ENCODE assay signal across 1 cellular context in the genomic region with DNA sequence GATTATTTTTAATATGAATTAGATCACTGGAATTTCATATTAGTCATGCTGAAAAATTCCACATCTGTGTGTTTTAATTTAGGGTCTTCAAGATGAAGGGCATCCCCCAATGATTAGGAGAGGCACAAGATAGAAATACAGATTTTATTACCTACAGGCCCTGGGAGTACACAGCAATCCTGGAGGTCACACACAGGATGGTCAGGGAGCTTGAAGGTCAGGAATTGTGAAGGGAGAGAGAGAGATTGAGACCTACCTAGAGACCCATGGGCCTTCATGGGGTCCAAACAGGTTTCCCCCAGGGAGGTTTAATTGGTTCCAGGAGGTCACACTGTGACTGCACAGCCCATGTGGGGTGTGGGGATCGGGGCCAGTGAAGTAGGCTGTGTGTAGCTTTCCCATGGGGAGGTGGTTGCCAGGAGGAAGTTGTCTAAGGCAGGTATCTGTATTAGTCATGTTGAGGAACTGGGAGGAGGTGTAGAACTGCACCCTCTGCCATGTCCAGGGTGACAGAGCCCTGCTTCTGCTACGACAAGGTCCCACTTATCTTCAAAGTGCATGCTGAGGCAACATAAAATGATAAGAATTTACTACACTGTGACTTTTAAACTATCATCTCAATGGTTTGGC.
TF ChIP-seq lines count a peak whose summit lies in the region.

No MANE protein-coding gene starts in this region.

TF ChIP-seq in K562, 482 proteins besides CTCF, POLR2A, EP300 and RAD21 (continued from another document and continues in another):
- TF ChIP-seq MGA (IDR thresholded peaks at IDR 0.05) (no peak), ZKSCAN3 (CRISPR knock-in tag; IDR thresholded peaks at IDR 0.05) (no peak), PHB2 (IDR thresholded peaks at IDR 0.05; ENCODE audit: low read depth) (no peak), ZNF133 (CRISPR knock-in tag; IDR thresholded peaks at IDR 0.05) (no peak), FOXK2 (conservative IDR thresholded peaks at IDR 0.05 in 1 of 2, IDR thresholded peaks at IDR 0.05 in 1 of 2; ENCODE audit: low read depth in 2 of 2) (no peak), THRAP3 (IDR thresholded peaks at IDR 0.05; ENCODE audit: borderline replicate concordance) (no peak), JUND (IDR thresholded peaks at IDR 0.05; ENCODE audit: borderline replicate concordance, low read depth, low read length) (peak; percentile 88), JUND (tag; IDR thresholded peaks at IDR 0.05; ENCODE audit: borderline replicate concordance, low read depth, low read length) (peak; percentile 78; the same call in 1 of the 3 replicates), FIP1L1 (IDR thresholded peaks at IDR 0.05; ENCODE audit: low read depth, low read length, poor library complexity, severe bottlenecking) (no peak), ETV6 (IDR thresholded peaks at IDR 0.05; ENCODE audit: borderline replicate concordance in 1 of 2, low read depth in 2 of 2, low read length in 1 of 2) (0 out of 4 replicates have a peak, but pooled peaks of 1 of the 2 experiments have one; percentile 44), ETV6 (CRISPR knock-in tag; IDR thresholded peaks at IDR 0.05; ENCODE audit: borderline replicate concordance) (no peak), TCFL5 (CRISPR knock-in tag; conservative IDR thresholded peaks at IDR 0.05) (no peak), KHSRP (IDR thresholded peaks at IDR 0.05) (peak; percentile 26; the same call in 1 of the 2 replicates), ZNF282 (CRISPR knock-in tag; IDR thresholded peaks at IDR 0.05) (no peak), ZNF76 (CRISPR knock-in tag; IDR thresholded peaks at IDR 0.05; ENCODE audit: borderline replicate concordance) (no peak), BRD9 (IDR thresholded peaks at IDR 0.05; ENCODE audit: low read depth, partially characterized antibody) (no peak), TCF7L2 (IDR thresholded peaks at IDR 0.05; ENCODE audit: low read depth, low read length) (no peak), TAL1 (IDR thresholded peaks at IDR 0.05) (peak; percentile 68), ZNF217 (CRISPR knock-in tag; IDR thresholded peaks at IDR 0.05) (no peak), CHAMP1 (IDR thresholded peaks at IDR 0.05) (peak; percentile 51), FOXK1 (CRISPR knock-in tag; IDR thresholded peaks at IDR 0.05; ENCODE audit: borderline replicate concordance) (no peak), ATF2 (CRISPR knock-in tag; IDR thresholded peaks at IDR 0.05) (no peak), ETS1 (conservative IDR thresholded peaks at IDR 0.05; ENCODE audit: control insufficient read depth, low read depth, low read length) (no peak), NR2F6 (CRISPR knock-in tag; IDR thresholded peaks at IDR 0.05) (no peak), BRF1 (IDR thresholded peaks at IDR 0.05; ENCODE audit: borderline replicate concordance, extremely low read depth, insufficient read length) (no peak), CBFA2T3 (IDR thresholded peaks at IDR 0.05) (peak; percentile 85), RCOR1 (IDR thresholded peaks at IDR 0.05; ENCODE audit: borderline replicate concordance in 1 of 2, low read depth in 2 of 2, low read length in 2 of 2) (peak in 1 of 2 experiments; percentile 85; a peak in 2 of 4 replicates), ZNF696 (CRISPR knock-in tag; conservative IDR thresholded peaks at IDR 0.05) (no peak), DDX20 (tag; IDR thresholded peaks at IDR 0.05; ENCODE audit: low read depth) (no peak), ZNF444 (CRISPR knock-in tag; IDR thresholded peaks at IDR 0.05) (no peak), EHMT2 (IDR thresholded peaks at IDR 0.05) (peak; percentile 77)
- TF ChIP-seq, protein P1, sequence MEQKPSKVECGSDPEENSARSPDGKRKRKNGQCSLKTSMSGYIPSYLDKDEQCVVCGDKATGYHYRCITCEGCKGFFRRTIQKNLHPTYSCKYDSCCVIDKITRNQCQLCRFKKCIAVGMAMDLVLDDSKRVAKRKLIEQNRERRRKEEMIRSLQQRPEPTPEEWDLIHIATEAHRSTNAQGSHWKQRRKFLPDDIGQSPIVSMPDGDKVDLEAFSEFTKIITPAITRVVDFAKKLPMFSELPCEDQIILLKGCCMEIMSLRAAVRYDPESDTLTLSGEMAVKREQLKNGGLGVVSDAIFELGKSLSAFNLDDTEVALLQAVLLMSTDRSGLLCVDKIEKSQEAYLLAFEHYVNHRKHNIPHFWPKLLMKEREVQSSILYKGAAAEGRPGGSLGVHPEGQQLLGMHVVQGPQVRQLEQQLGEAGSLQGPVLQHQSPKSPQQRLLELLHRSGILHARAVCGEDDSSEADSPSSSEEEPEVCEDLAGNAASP (IDR thresholded peaks at IDR 0.05), result no peak
- TF ChIP-seq, protein P2, sequence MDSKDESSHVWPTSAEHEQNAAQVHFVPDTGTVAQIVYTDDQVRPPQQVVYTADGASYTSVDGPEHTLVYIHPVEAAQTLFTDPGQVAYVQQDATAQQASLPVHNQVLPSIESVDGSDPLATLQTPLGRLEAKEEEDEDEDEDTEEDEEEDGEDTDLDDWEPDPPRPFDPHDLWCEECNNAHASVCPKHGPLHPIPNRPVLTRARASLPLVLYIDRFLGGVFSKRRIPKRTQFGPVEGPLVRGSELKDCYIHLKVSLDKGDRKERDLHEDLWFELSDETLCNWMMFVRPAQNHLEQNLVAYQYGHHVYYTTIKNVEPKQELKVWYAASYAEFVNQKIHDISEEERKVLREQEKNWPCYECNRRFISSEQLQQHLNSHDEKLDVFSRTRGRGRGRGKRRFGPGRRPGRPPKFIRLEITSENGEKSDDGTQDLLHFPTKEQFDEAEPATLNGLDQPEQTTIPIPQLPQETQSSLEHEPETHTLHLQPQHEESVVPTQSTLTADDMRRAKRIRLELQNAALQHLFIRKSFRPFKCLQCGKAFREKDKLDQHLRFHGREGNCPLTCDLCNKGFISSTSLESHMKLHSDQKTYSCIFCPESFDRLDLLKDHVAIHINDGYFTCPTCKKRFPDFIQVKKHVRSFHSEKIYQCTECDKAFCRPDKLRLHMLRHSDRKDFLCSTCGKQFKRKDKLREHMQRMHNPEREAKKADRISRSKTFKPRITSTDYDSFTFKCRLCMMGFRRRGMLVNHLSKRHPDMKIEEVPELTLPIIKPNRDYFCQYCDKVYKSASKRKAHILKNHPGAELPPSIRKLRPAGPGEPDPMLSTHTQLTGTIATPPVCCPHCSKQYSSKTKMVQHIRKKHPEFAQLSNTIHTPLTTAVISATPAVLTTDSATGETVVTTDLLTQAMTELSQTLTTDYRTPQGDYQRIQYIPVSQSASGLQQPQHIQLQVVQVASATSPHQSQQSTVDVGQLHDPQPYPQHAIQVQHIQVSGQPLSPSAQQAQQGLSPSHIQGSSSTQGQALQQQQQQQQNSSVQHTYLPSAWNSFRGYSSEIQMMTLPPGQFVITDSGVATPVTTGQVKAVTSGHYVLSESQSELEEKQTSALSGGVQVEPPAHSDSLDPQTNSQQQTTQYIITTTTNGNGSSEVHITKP (IDR thresholded peaks at IDR 0.05; ENCODE audit: partially characterized antibody), result peak; percentile 68
- TF ChIP-seq, protein P3, sequence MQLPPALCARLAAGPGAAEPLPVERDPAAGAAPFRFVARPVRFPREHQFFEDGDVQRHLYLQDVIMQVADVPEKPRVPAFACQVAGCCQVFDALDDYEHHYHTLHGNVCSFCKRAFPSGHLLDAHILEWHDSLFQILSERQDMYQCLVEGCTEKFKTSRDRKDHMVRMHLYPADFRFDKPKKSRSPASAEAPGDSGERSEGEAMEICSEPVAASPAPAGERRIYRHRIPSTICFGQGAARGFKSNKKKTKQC (CRISPR knock-in tag; IDR thresholded peaks at IDR 0.05), result no peak
